In the genomic region with DNA sequence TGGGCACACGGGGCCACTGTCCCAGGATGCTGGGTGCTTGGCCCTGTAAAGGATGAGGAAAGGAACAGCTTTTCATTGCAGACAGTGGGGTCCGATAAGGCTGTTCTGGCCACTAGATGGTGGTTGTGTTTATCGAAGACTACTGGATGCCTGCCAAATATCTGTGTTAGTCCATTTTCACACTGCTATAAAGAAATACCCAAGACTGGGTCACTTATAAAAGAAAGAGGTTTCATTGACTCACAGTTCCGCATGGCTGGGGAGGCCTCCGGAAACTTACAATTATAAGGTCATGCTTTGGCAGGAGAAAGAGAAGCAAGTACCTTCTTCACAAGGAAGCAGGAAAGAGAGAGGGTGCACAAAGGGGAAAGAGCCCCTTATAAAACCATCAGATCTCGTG, we compare ENCODE assay signal across 12 cellular contexts. TPM values are rescaled to one million over a fixed set of nuclear protein-coding genes. Genes with fewer than 3 reads are reported as not detected.
DNase-seq lines count a peak whose midpoint lies in the region; ATAC-seq and TF ChIP-seq lines count a peak whose summit lies in the region.
"Had no signal": no experiment of that assay in that cellular context is flagged by ENCODE, and none has a peak within 500 bp of the region (broad histone marks: within the 10 kb centered on the region; RNA-seq: fewer than 3 reads in every experiment).

No MANE protein-coding gene starts in this region.

- DNase-seq in HFFc6: no peak
- peak; percentile 75 for DNase-seq in NCI-H69 (lab: John Stamatoyannopoulos, UW)
- DNase-seq in cerebellum (ENCODE audit: low spot score): peak; percentile 18
- DNase-seq in activated naive CD4-positive, alpha-beta T cell treated with anti-CD3 and anti-CD28 coated beads, Interleukin-2, amount 50 U/mL, for 72 hours (ENCODE audit: low spot score in 2 of 2): no peak
- no peak for DNase-seq in NCI-H2196 treated with DMSO at 0.1 percent for 48 hours (lab: John Stamatoyannopoulos, UW; ENCODE audit: unreplicated experiment)
- DNase-seq in NCI-H82 (lab: John Stamatoyannopoulos, UW): no peak
- DNase-seq: activated CD4-positive, CD25-positive, alpha-beta regulatory T cell treated with anti-CD3 and anti-CD28 coated beads, Interleukin-2, amount 50 U/mL, for 72 hours; NCI-H1694 treated with DMSO at 0.1 percent for 48 hours had no signal

- H3K36me3 Mint-ChIP-seq in HFFc6 (ENCODE audit: low read depth) (peaks cover 7% of the 10 kb centered on the region), nephron (ENCODE audit: low read depth) (peaks cover 7% of the 10 kb centered on the region)
- H3K36me3 Mint-ChIP-seq in activated naive CD4-positive, alpha-beta T cell treated with anti-CD3 and anti-CD28 coated beads, Interleukin-2, amount 50 U/mL, for 72 hours: peaks cover 0 to 7% of the 10 kb centered on the region in 2 donors

- H3K4me1 Mint-ChIP-seq in HFFc6 (ENCODE audit: low read depth) (peaks cover 21% of the 10 kb centered on the region), nephron (peaks cover 11% of the 10 kb centered on the region)
- H3K4me1 Mint-ChIP-seq: activated T-helper 17 cell treated with anti-CD3 and anti-CD28 coated beads, Interleukin-2, amount 50 U/mL, for 72 hours had no signal

- H3K4me3 Mint-ChIP-seq in HFFc6: no peak overlapping the region
- no peak overlapping the region for H3K4me3 Mint-ChIP-seq in nephron
- H3K4me3 Mint-ChIP-seq: activated T-helper 17 cell treated with anti-CD3 and anti-CD28 coated beads, Interleukin-2, amount 50 U/mL, for 72 hours; dendritic cell treated with granulocyte-macrophage colony-stimulating factor and Interleukin-4, amounts not matched to agents 40 ng/mL and 50 ng/mL, for 4 days had no signal

- no peaks in the 10 kb centered on the region for H3K9me3 Mint-ChIP-seq in HFFc6
- H3K9me3 Mint-ChIP-seq in nephron: no peaks in the 10 kb centered on the region
- no peaks in the 10 kb centered on the region for H3K9me3 Mint-ChIP-seq in activated naive CD4-positive, alpha-beta T cell treated with anti-CD3 and anti-CD28 coated beads, Interleukin-2, amount 50 U/mL, for 72 hours
- H3K9me3 Mint-ChIP-seq: activated T-helper 17 cell treated with anti-CD3 and anti-CD28 coated beads, Interleukin-2, amount 50 U/mL, for 72 hours; dendritic cell treated with granulocyte-macrophage colony-stimulating factor and Interleukin-4, amounts not matched to agents 40 ng/mL and 50 ng/mL, for 4 days had no signal

- no peak for ATAC-seq in activated naive CD4-positive, alpha-beta T cell treated with anti-CD3 and anti-CD28 coated beads, Interleukin-2, amount 50 U/mL, for 72 hours
- ATAC-seq: activated T-helper 17 cell treated with anti-CD3 and anti-CD28 coated beads, Interleukin-2, amount 50 U/mL, for 72 hours; Right ventricle myocardium inferior had no signal

- H3K27ac Mint-ChIP-seq in HFFc6: no peak overlapping the region
- peak overlapping the region in 2 of 3 experiments; percentile 5 to 49 for H3K27ac Mint-ChIP-seq in nephron
- no peak overlapping the region for H3K27ac Mint-ChIP-seq in activated naive CD4-positive, alpha-beta T cell treated with anti-CD3 and anti-CD28 coated beads, Interleukin-2, amount 50 U/mL, for 72 hours

- peak; percentile 17 for TF ChIP-seq CTCF in HFFc6 (IDR thresholded peaks at IDR 0.05)
- peak in 1 of 3 experiments; percentile 18 for TF ChIP-seq CTCF in nephron (IDR thresholded peaks at IDR 0.05; ENCODE audit: unreplicated experiment in 3 of 3)

- H3K27me3 Mint-ChIP-seq in HFFc6 (ENCODE audit: insufficient read depth): no peaks in the 10 kb centered on the region
- peaks cover 5% of the 10 kb centered on the region for H3K27me3 Mint-ChIP-seq in nephron (ENCODE audit: low read depth)
- H3K27me3 Mint-ChIP-seq: activated T-helper 17 cell treated with anti-CD3 and anti-CD28 coated beads, Interleukin-2, amount 50 U/mL, for 72 hours; dendritic cell treated with granulocyte-macrophage colony-stimulating factor and Interleukin-4, amounts not matched to agents 40 ng/mL and 50 ng/mL, for 4 days had no signal

RNA-seq across cellular contexts. Expression of a gene that starts 32.2 kb away (rescaled TPM):
- total RNA-seq in HFFc6 (2021; fragmentation: NEBNext Ultra II Directional; extraction: Animal tissue kit (Norgen Biotek cat#: 25700)): 100 to 1,000 TPM; 258 to 330 (median 271) TPM
- 73.1 TPM for total RNA-seq in cerebellum
- 100 to 1,000 TPM; 167 to 263 TPM for total RNA-seq in activated naive CD4-positive, alpha-beta T cell treated with anti-CD3 and anti-CD28 coated beads, Interleukin-2, amount 50 U/mL, for 72 hours

RNA-seq across cellular contexts. Expression of a gene that starts 57.9 kb away (rescaled TPM):
- total RNA-seq in HFFc6 (2021; fragmentation: NEBNext Ultra II Directional; extraction: Animal tissue kit (Norgen Biotek cat#: 25700)): 10 to 100 TPM; 16.1 to 25.6 (median 21.1) TPM
- total RNA-seq in cerebellum: 16.0 TPM
- 10 to 100 TPM; 69.3 to 72.9 TPM for total RNA-seq in activated naive CD4-positive, alpha-beta T cell treated with anti-CD3 and anti-CD28 coated beads, Interleukin-2, amount 50 U/mL, for 72 hours

Comparison
In these comparisons a context has a peak if more than half of its experiments do, and no peak if none do; other contexts are left out.
1. DNase-seq: peak in NCI-H69 (single experiment) and cerebellum (single experiment); none in HFFc6 (single experiment), activated naive CD4-positive, alpha-beta T cell treated with anti-CD3 and anti-CD28 coated beads, Interleukin-2, amount 50 U/mL, for 72 hours (0 of 2), NCI-H2196 treated with DMSO at 0.1 percent for 48 hours (single experiment) and NCI-H82 (single experiment).
2. H3K27ac Mint-ChIP-seq: peak in nephron (2 of 3); none in HFFc6 (single experiment) and activated naive CD4-positive, alpha-beta T cell treated with anti-CD3 and anti-CD28 coated beads, Interleukin-2, amount 50 U/mL, for 72 hours (0 of 2).